In the genomic region with DNA sequence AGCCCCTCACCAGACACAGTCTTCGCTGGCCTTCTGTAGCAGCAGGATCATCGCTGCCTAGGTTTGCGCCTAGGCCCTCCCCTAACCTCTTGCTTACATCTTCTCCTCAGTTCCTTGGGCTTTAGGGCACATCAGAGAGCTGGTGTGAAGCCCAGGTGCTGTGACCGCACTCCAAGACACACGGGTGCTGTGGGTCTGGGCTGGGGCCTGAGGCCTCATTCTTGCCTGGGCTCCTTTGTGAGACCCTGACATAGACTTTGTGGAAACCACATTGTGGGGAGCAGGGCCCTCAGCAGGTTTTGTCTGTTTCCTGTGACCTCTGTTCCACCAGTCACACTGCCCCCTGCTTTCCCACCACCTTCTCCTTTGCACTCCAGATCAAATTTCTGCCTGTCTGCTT, we compare ENCODE assay signal across 29 cellular contexts. TPM values are rescaled to one million over a fixed set of nuclear protein-coding genes. Genes with fewer than 3 reads are reported as not detected.
DNase-seq lines count a peak whose midpoint lies in the region; ATAC-seq and TF ChIP-seq lines count a peak whose summit lies in the region.
"Had no signal": no experiment of that assay in that cellular context is flagged by ENCODE, and none has a peak within 500 bp of the region (broad histone marks: within the 10 kb centered on the region; RNA-seq: fewer than 3 reads in every experiment).

No MANE protein-coding gene starts in this region.

- peaks cover 25% of the 10 kb centered on the region for H3K4me1 Mint-ChIP-seq in activated naive CD4-positive, alpha-beta T cell treated with anti-CD3 and anti-CD28 coated beads, Interleukin-2, amount 10 ng/mL, durations not matched to agents 7 days and 5 days
- peaks cover 20% of the 10 kb centered on the region for H3K4me1 Mint-ChIP-seq in glutamatergic neuron (ENCODE audit: low read depth, unreplicated experiment)
- H3K4me1 Mint-ChIP-seq: mesothelial cell of epicardium had no signal

- no peaks in the 10 kb centered on the region for H3K9me3 ChIP-seq in stomach
- H3K9me3 ChIP-seq: pancreas, right atrium auricular region, SJCRH30, upper lobe of left lung had no signal

- CTCF ChIA-PET in activated naive CD4-positive, alpha-beta T cell treated with anti-CD3 and anti-CD28 coated beads, Interleukin-2, amount 10 ng/mL, durations not matched to agents 7 days and 5 days (lab: Charles Lee): interaction anchor here (1.3 to 1.5 kb wide), 3 partner anchors 8 to 126 kb away, joined by 3 to 8 read pairs (median 4); a partner anchor contains a TSS

- ATAC-seq in HG03521 (IDR thresholded peaks at IDR 0.05; ENCODE audit: unreplicated experiment): no peak
- ATAC-seq in GM21367 (IDR thresholded peaks at IDR 0.05; ENCODE audit: unreplicated experiment): no peak
- ATAC-seq: K562, pancreas had no signal

- H3K27me3 ChIP-seq in stomach: no peaks in the 10 kb centered on the region
- H3K27me3 ChIP-seq: pancreas, right atrium auricular region, SJCRH30, upper lobe of left lung had no signal

- no peak for DNase-seq in activated naive CD4-positive, alpha-beta T cell treated with anti-CD3 and anti-CD28 coated beads, Interleukin-2, amount 10 ng/mL, durations not matched to agents 7 days and 5 days
- DNase-seq in activated naive CD4-positive, alpha-beta T cell treated with anti-CD3 and anti-CD28 coated beads, Interleukin-2, amount 50 U/mL, for 16 hours: no peak
- peak; percentile 42 for DNase-seq in KG1 (lab: John Stamatoyannopoulos, UW)
- no peak for DNase-seq in glutamatergic neuron
- DNase-seq in posterior vena cava (ENCODE audit: low spot score): peak; percentile 45
- no peak for DNase-seq in stomach
- DNase-seq: ACHN; activated CD4-positive, alpha-beta T cell treated with anti-CD3 and anti-CD28 coated beads, Interleukin-2, amount 50 U/mL, for 48 hours; activated CD4-positive, CD25-positive, alpha-beta regulatory T cell; activated naive CD4-positive, alpha-beta T cell; anterior cingulate cortex; DMS79 treated with DMSO at 0.1 percent for 48 hours; GF-D8; HCEC 1CT; naive B cell; NCI-H1436; SJCRH30; stimulated activated CD4-positive, alpha-beta T cell treated with anti-CD3 and anti-CD28 coated beads, Interleukin-12 subunit alpha, Interleukin-12 subunit beta, amount 100 ng/mL, for 4 hours; stimulated activated CD4-positive, alpha-beta T cell treated with anti-CD3 and anti-CD28 coated beads, Interleukin-4, amount 100 ng/mL, for 1 hour had no signal

- no peaks in the 10 kb centered on the region for H3K9me3 Mint-ChIP-seq in activated naive CD4-positive, alpha-beta T cell treated with anti-CD3 and anti-CD28 coated beads, Interleukin-2, amount 10 ng/mL, durations not matched to agents 7 days and 5 days
- peaks cover 6% of the 10 kb centered on the region for H3K9me3 Mint-ChIP-seq in glutamatergic neuron (ENCODE audit: unreplicated experiment)
- H3K9me3 Mint-ChIP-seq: mesothelial cell of epicardium, naive B cell had no signal

- TF ChIP-seq CTCF in glutamatergic neuron (IDR thresholded peaks at IDR 0.05; ENCODE audit: partially characterized antibody, unreplicated experiment) (no peak), stomach (IDR thresholded peaks at IDR 0.05) (no peak)

- no peak for TF ChIP-seq POLR2A in stomach (IDR thresholded peaks at IDR 0.05)

- intact Hi-C loops in posterior vena cava (cut with DNase I): no loop called here
- intact Hi-C loops in stomach (cut with DNase I; ENCODE audit: low total_unique reads): loop anchor here (10.0 kb wide), 1 partner anchor 123 kb away; no protein-coding TSS in a partner anchor

- H3K27ac ChIP-seq in stomach: no peak overlapping the region
- H3K27ac ChIP-seq: pancreas, right atrium auricular region, SJCRH30, upper lobe of left lung had no signal

- H3K4me1 ChIP-seq in stomach: no peaks in the 10 kb centered on the region
- H3K4me1 ChIP-seq: pancreas, right atrium auricular region, SJCRH30, upper lobe of left lung had no signal

- peaks cover 0 to 78% (median 60%) of the 10 kb centered on the region in 4 donors for H3K36me3 ChIP-seq in stomach
- H3K36me3 ChIP-seq: pancreas, SJCRH30 had no signal

- WGBS in stomach, 5 donors: 86 to 93% (median 92%) methylated on average over 5 of the region's 5 CpGs

- H3K4me3 Mint-ChIP-seq in activated naive CD4-positive, alpha-beta T cell treated with anti-CD3 and anti-CD28 coated beads, Interleukin-2, amount 10 ng/mL, durations not matched to agents 7 days and 5 days: no peak overlapping the region
- no peak overlapping the region for H3K4me3 Mint-ChIP-seq in glutamatergic neuron (ENCODE audit: unreplicated experiment)
- H3K4me3 Mint-ChIP-seq: mesothelial cell of epicardium, naive B cell had no signal

- H3K27me3 Mint-ChIP-seq in activated naive CD4-positive, alpha-beta T cell treated with anti-CD3 and anti-CD28 coated beads, Interleukin-2, amount 10 ng/mL, durations not matched to agents 7 days and 5 days: no peaks in the 10 kb centered on the region
- H3K27me3 Mint-ChIP-seq in glutamatergic neuron (ENCODE audit: unreplicated experiment): peaks cover 15% of the 10 kb centered on the region
- H3K27me3 Mint-ChIP-seq: naive B cell had no signal

- TF ChIP-seq EP300 in stomach (IDR thresholded peaks at IDR 0.05): no peak

- peak overlapping the region; percentile 16 for H3K27ac Mint-ChIP-seq in activated naive CD4-positive, alpha-beta T cell treated with anti-CD3 and anti-CD28 coated beads, Interleukin-2, amount 10 ng/mL, durations not matched to agents 7 days and 5 days
- H3K27ac Mint-ChIP-seq in glutamatergic neuron (ENCODE audit: unreplicated experiment): peak overlapping the region; percentile 11
- H3K27ac Mint-ChIP-seq: mesothelial cell of epicardium had no signal

- peaks cover 3% of the 10 kb centered on the region for H3K36me3 Mint-ChIP-seq in activated naive CD4-positive, alpha-beta T cell treated with anti-CD3 and anti-CD28 coated beads, Interleukin-2, amount 10 ng/mL, durations not matched to agents 7 days and 5 days
- no peaks in the 10 kb centered on the region for H3K36me3 Mint-ChIP-seq in glutamatergic neuron (ENCODE audit: unreplicated experiment)
- H3K36me3 Mint-ChIP-seq: naive B cell had no signal

- H3K4me3 ChIP-seq in stomach: no peak overlapping the region
- H3K4me3 ChIP-seq: K562, pancreas, right atrium auricular region, SJCRH30, upper lobe of left lung had no signal

RNA-seq across cellular contexts. Expression of a gene that starts 8.0 kb away (rescaled TPM):
- 1.4 TPM for total RNA-seq in glutamatergic neuron (ENCODE audit: unreplicated experiment)
- not detected for total RNA-seq in posterior vena cava
- total RNA-seq in stomach: 1 to 10 TPM in 1 of 5 donors, not detected in 4; 1.3 TPM
- under 1 TPM; 0.19 to 0.83 (median 0.76) TPM for polyA plus RNA-seq in stomach
- total RNA-seq: bronchial epithelial cell, NCI-H460, pancreas had no signal
- polyA plus RNA-seq: BJ had no signal

RNA-seq across cellular contexts. Expression of a gene that starts 12.3 kb away (rescaled TPM):
- total RNA-seq in glutamatergic neuron (ENCODE audit: unreplicated experiment) (21.2 TPM), posterior vena cava (10 to 100 TPM; 28.8 to 29.6 TPM), stomach (10 to 100 TPM; 26.3 to 81.7 (median 39.3) TPM)
- 10 to 100 TPM; 14.4 to 33.6 (median 27.3) TPM for polyA plus RNA-seq in stomach

RNA-seq across cellular contexts. Expression of a gene that starts 22.1 kb away (rescaled TPM):
- total RNA-seq in glutamatergic neuron (ENCODE audit: unreplicated experiment) (56.6 TPM), posterior vena cava (10 to 100 TPM; 28.3 to 29.5 TPM), stomach (10 to 100 TPM; 19.6 to 75.4 (median 33.3) TPM)
- 10 to 100 TPM; 18.1 to 22.8 (median 22.0) TPM for polyA plus RNA-seq in stomach

RNA-seq across cellular contexts. Expression of a gene that starts 22.2 kb away (rescaled TPM):
- total RNA-seq in glutamatergic neuron (ENCODE audit: unreplicated experiment) (23.4 TPM), posterior vena cava (1 to 10 TPM; 3.0 to 9.1 TPM), stomach (100 to 1,000 TPM in 2 of 5 donors, 10 to 100 TPM in 2, 1 to 10 TPM in 1; 6.7 to 172 (median 14.9) TPM)
- 10 to 100 TPM; 18.9 to 36.9 (median 20.5) TPM for polyA plus RNA-seq in stomach

RNA-seq across cellular contexts. Expression of a gene that starts 37.3 kb away (rescaled TPM):
- 119 TPM for total RNA-seq in glutamatergic neuron (ENCODE audit: unreplicated experiment)
- 10 to 100 TPM; 51.8 to 52.5 TPM for total RNA-seq in posterior vena cava
- total RNA-seq in stomach: 100 to 1,000 TPM in 1 of 5 donors, 10 to 100 TPM in 4; 23.9 to 104 (median 49.4) TPM
- 10 to 100 TPM; 40.3 to 69.7 (median 46.0) TPM for polyA plus RNA-seq in stomach

Comparison
In these comparisons a context has a peak if more than half of its experiments do, and no peak if none do; other contexts are left out.
1. DNase-seq: peak in KG1 (single experiment) and posterior vena cava (single experiment); none in activated naive CD4-positive, alpha-beta T cell treated with anti-CD3 and anti-CD28 coated beads, Interleukin-2, amount 10 ng/mL, durations not matched to agents 7 days and 5 days (single experiment), activated naive CD4-positive, alpha-beta T cell treated with anti-CD3 and anti-CD28 coated beads, Interleukin-2, amount 50 U/mL, for 16 hours (single experiment), glutamatergic neuron (single experiment) and stomach (single experiment).